In the genomic region with DNA sequence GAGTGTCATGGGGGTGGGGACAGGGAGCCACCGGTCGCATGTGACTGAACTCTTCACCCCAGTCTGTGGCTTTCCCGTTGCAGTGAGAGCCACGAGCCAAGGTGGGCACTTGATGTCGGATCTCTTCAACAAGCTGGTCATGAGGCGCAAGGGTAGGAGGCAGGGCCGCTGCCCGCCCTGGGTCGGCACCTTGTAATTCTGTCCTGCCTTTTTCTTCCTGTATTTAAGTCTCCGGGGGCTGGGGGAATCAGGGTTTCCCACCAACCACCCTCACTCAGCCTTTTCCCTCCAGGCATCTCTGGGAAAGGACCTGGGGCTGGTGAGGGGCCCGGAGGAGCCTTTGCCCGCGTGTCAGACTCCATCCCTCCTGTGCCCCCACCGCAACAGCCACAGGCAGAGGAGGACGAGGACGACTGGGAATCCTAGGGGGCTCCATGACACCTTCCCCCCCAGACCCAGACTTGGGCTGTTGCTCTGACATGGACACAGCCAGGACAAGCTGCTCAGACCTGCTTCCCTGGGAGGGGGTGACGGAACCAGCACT, we compare ENCODE assay signal across 8 cellular contexts. TPM values are rescaled to one million over a fixed set of nuclear protein-coding genes. Genes with fewer than 3 reads are reported as not detected.
DNase-seq lines count a peak whose midpoint lies in the region; TF ChIP-seq lines count a peak whose summit lies in the region.
"Not testable (repeated sequence)": the region's sequence is repeated elsewhere in the genome, so short reads cannot be mapped to it uniquely, and the experiment has no call there.
"Had no signal": no experiment of that assay in that cellular context is flagged by ENCODE, and none has a peak within 500 bp of the region (broad histone marks: within the 10 kb centered on the region; RNA-seq: fewer than 3 reads in every experiment).

No MANE protein-coding gene starts in this region.

- CTCF ChIA-PET in PC-9 (lab: Charles Lee); mammary epithelial cell (lab: Charles Lee; ENCODE audit: low non-redundant PET): not testable (repeated sequence)

- TF ChIP-seq POLR2A in sigmoid colon (IDR thresholded peaks at IDR 0.05): not testable (repeated sequence)

- intact Hi-C loops in PC-9 (cut with micrococcal nuclease; ENCODE audit: unreplicated experiment); activated CD4-positive, alpha-beta T cell treated with anti-CD3 and anti-CD28 coated beads, Interleukin-2, amount 10 ng/mL, durations not matched to agents 24 days and 14 days (cut with micrococcal nuclease); activated T-helper 2 cell treated with anti-CD3 and anti-CD28 coated beads, Interferon-gamma antibody, Interleukin-2, Interleukin-4, amounts not matched to agents 10 μg/mL and 5 μg/mL and 100 μg/mL, durations not matched to agents 14 hours and 24 hours and 36 hours (cut with micrococcal nuclease); mammary epithelial cell (cut with micrococcal nuclease); sigmoid colon (cut with DNase I): not testable (repeated sequence)

- in situ Hi-C loops in mammary epithelial cell (cut with MboI; ENCODE audit: low sequenced_read_pairs in 2 of 2): not testable (repeated sequence)

- TSS peak; percentile 38 for BruUV-seq in PC-9 (replicated peaks; lab: Mats Ljungman, UMichigan)
- BruUV-seq in mammary epithelial cell (replicated peaks; lab: Mats Ljungman, UMichigan): TSS peak; percentile 45

- H3K4me2 ChIP-seq in PC-9; mammary epithelial cell (ENCODE audit: insufficient read depth, low read depth, low read length): not testable (repeated sequence)

- H3K27ac Mint-ChIP-seq in activated CD4-positive, alpha-beta T cell treated with anti-CD3 and anti-CD28 coated beads, Interleukin-2, amount 10 ng/mL, durations not matched to agents 24 days and 14 days; activated T-helper 2 cell treated with anti-CD3 and anti-CD28 coated beads, Interferon-gamma antibody, Interleukin-2, Interleukin-4, amounts not matched to agents 10 μg/mL and 5 μg/mL and 100 μg/mL, durations not matched to agents 14 hours and 24 hours and 36 hours: not testable (repeated sequence)

- not testable (repeated sequence) for H3F3A ChIP-seq in PC-9 (ENCODE audit: insufficient read depth, low read depth)

- not testable (repeated sequence) for H3K27me3 ChIP-seq in PC-9 (ENCODE audit: insufficient read depth, low read depth); mammary epithelial cell (ENCODE audit: insufficient read depth, low read length); sigmoid colon

- not testable (repeated sequence) for H3K4me1 ChIP-seq in PC-9 (replicated peaks; ENCODE audit: insufficient read depth); mammary epithelial cell (ENCODE audit: insufficient read depth, low read length); sigmoid colon

- not testable (repeated sequence) for H3K4me3 ChIP-seq in PC-9; mammary epithelial cell (replicated peaks in 1 of 3; ENCODE audit: insufficient read depth in 1 of 3, low read depth in 2 of 3, low read length in 3 of 3); sigmoid colon

- H3K36me3 ChIP-seq in PC-9 (ENCODE audit: low read depth); mammary epithelial cell (ENCODE audit: insufficient read depth, low read length); sigmoid colon: not testable (repeated sequence)

- H3K4me3 Mint-ChIP-seq in activated CD4-positive, alpha-beta T cell treated with anti-CD3 and anti-CD28 coated beads, Interleukin-2, amount 10 ng/mL, durations not matched to agents 24 days and 14 days: not testable (repeated sequence)
- peak overlapping the region; percentile 39 for H3K4me3 Mint-ChIP-seq in activated T-helper 2 cell treated with anti-CD3 and anti-CD28 coated beads, Interferon-gamma antibody, Interleukin-2, Interleukin-4, amounts not matched to agents 10 μg/mL and 5 μg/mL and 100 μg/mL, durations not matched to agents 14 hours and 24 hours and 36 hours (ENCODE audit: low read depth)

- not testable (repeated sequence) for DNase-seq in PC-9; activated T-helper 2 cell treated with anti-CD3 and anti-CD28 coated beads, Interferon-gamma antibody, Interleukin-2, Interleukin-4, amounts not matched to agents 10 μg/mL and 5 μg/mL and 100 μg/mL, durations not matched to agents 14 hours and 24 hours and 36 hours (ENCODE audit: low spot score); mammary epithelial cell
- DNase-seq in activated CD4-positive, alpha-beta T cell treated with anti-CD3 and anti-CD28 coated beads, Interleukin-2, amount 10 ng/mL, durations not matched to agents 24 days and 14 days: peak; percentile 57
- DNase-seq in sigmoid colon: peak; percentile 62

- POLR2A ChIA-PET in PC-9 (lab: Charles Lee; ENCODE audit: unreplicated experiment): not testable (repeated sequence)

- dilution Hi-C loops in mammary epithelial cell (cut with HindIII; ENCODE audit: low sequenced_read_pairs): not testable (repeated sequence)

- H3K79me2 ChIP-seq in PC-9 (ENCODE audit: low read depth); mammary epithelial cell (ENCODE audit: insufficient read depth, low read length): not testable (repeated sequence)

- H3K9me3 Mint-ChIP-seq in activated CD4-positive, alpha-beta T cell treated with anti-CD3 and anti-CD28 coated beads, Interleukin-2, amount 10 ng/mL, durations not matched to agents 24 days and 14 days; activated T-helper 2 cell treated with anti-CD3 and anti-CD28 coated beads, Interferon-gamma antibody, Interleukin-2, Interleukin-4, amounts not matched to agents 10 μg/mL and 5 μg/mL and 100 μg/mL, durations not matched to agents 14 hours and 24 hours and 36 hours: not testable (repeated sequence)

- H3K9me3 ChIP-seq in PC-9 (ENCODE audit: insufficient read depth, low read depth); mammary epithelial cell (replicated peaks; ENCODE audit: insufficient read depth, low read length); sigmoid colon: not testable (repeated sequence)

- H4K20me1 ChIP-seq in PC-9 (ENCODE audit: insufficient read depth); mammary epithelial cell (ENCODE audit: insufficient read depth, low read length): not testable (repeated sequence)

- not testable (repeated sequence) for H3K27me3 Mint-ChIP-seq in activated CD4-positive, alpha-beta T cell treated with anti-CD3 and anti-CD28 coated beads, Interleukin-2, amount 10 ng/mL, durations not matched to agents 24 days and 14 days; activated T-helper 2 cell treated with anti-CD3 and anti-CD28 coated beads, Interferon-gamma antibody, Interleukin-2, Interleukin-4, amounts not matched to agents 10 μg/mL and 5 μg/mL and 100 μg/mL, durations not matched to agents 14 hours and 24 hours and 36 hours (ENCODE audit: low read depth)

- not testable (repeated sequence) for TF ChIP-seq EP300 in sigmoid colon (IDR thresholded peaks at IDR 0.05)

- not testable (repeated sequence) for H2AFZ ChIP-seq in PC-9; mammary epithelial cell (ENCODE audit: low read depth, low read length)

- H3K36me3 Mint-ChIP-seq in activated CD4-positive, alpha-beta T cell treated with anti-CD3 and anti-CD28 coated beads, Interleukin-2, amount 10 ng/mL, durations not matched to agents 24 days and 14 days (ENCODE audit: low read depth); activated T-helper 2 cell treated with anti-CD3 and anti-CD28 coated beads, Interferon-gamma antibody, Interleukin-2, Interleukin-4, amounts not matched to agents 10 μg/mL and 5 μg/mL and 100 μg/mL, durations not matched to agents 14 hours and 24 hours and 36 hours (ENCODE audit: low read depth): not testable (repeated sequence)

- TF ChIP-seq CTCF in PC-9 (conservative IDR thresholded peaks at IDR 0.05); mammary epithelial cell (conservative IDR thresholded peaks at IDR 0.05 in 1 of 2, IDR thresholded peaks at IDR 0.05 in 1 of 2; ENCODE audit: extremely low read depth in 1 of 2, insufficient read depth in 1 of 2, low read depth in 1 of 2, low read length in 2 of 2); sigmoid colon (IDR thresholded peaks at IDR 0.05): not testable (repeated sequence)

- H3K9ac ChIP-seq in mammary epithelial cell (ENCODE audit: insufficient read depth, low read length): not testable (repeated sequence)

- not testable (repeated sequence) for H3K27ac ChIP-seq in PC-9; mammary epithelial cell (ENCODE audit: insufficient read depth, low read depth, low read length); sigmoid colon

- not testable (repeated sequence) for H3K4me1 Mint-ChIP-seq in activated CD4-positive, alpha-beta T cell treated with anti-CD3 and anti-CD28 coated beads, Interleukin-2, amount 10 ng/mL, durations not matched to agents 24 days and 14 days; activated T-helper 2 cell treated with anti-CD3 and anti-CD28 coated beads, Interferon-gamma antibody, Interleukin-2, Interleukin-4, amounts not matched to agents 10 μg/mL and 5 μg/mL and 100 μg/mL, durations not matched to agents 14 hours and 24 hours and 36 hours (ENCODE audit: low read depth)

- H3K9me2 ChIP-seq in PC-9 (ENCODE audit: insufficient read depth): not testable (repeated sequence)

- 89% methylated on average over 6 of the region's 17 CpGs for WGBS in mammary epithelial cell (ENCODE audit: low coverage, missing lambda C conversion rate)
- WGBS in sigmoid colon, 2 donors: 80 to 87% methylated on average over 13 of the region's 17 CpGs

RNA-seq across cellular contexts. Expression of a gene that starts 27.5 kb away (rescaled TPM):
- total RNA-seq in PC-9 (2021): 2.4 and 6.7 TPM in 2 replicates
- 8.5 and 8.7 TPM in 2 replicates for total RNA-seq in activated CD4-positive, alpha-beta T cell treated with anti-CD3 and anti-CD28 coated beads, Interleukin-2, amount 10 ng/mL, durations not matched to agents 24 days and 14 days
- 54.7 and 64.9 TPM in 2 replicates for total RNA-seq in activated T-helper 2 cell treated with anti-CD3 and anti-CD28 coated beads, Interferon-gamma antibody, Interleukin-2, Interleukin-4, amounts not matched to agents 10 μg/mL and 5 μg/mL and 100 μg/mL, durations not matched to agents 14 hours and 24 hours and 36 hours
- total RNA-seq in mammary epithelial cell: under 1 TPM in 1 of 2 donors, not detected in 1; 0.17 TPM
- polyA plus RNA-seq in mammary epithelial cell: 0.06 TPM
- not detected for polyA minus RNA-seq in mammary epithelial cell
- total RNA-seq in sigmoid colon: under 1 TPM in 1 of 4 donors, not detected in 3; 0.16 TPM
- polyA plus RNA-seq in sigmoid colon: 1 to 10 TPM in 1 of 3 donors, not detected in 2; 1.1 TPM
- total RNA-seq: Daoy, G401 had no signal
- polyA plus RNA-seq: AG04450 had no signal
